In the genomic region with DNA sequence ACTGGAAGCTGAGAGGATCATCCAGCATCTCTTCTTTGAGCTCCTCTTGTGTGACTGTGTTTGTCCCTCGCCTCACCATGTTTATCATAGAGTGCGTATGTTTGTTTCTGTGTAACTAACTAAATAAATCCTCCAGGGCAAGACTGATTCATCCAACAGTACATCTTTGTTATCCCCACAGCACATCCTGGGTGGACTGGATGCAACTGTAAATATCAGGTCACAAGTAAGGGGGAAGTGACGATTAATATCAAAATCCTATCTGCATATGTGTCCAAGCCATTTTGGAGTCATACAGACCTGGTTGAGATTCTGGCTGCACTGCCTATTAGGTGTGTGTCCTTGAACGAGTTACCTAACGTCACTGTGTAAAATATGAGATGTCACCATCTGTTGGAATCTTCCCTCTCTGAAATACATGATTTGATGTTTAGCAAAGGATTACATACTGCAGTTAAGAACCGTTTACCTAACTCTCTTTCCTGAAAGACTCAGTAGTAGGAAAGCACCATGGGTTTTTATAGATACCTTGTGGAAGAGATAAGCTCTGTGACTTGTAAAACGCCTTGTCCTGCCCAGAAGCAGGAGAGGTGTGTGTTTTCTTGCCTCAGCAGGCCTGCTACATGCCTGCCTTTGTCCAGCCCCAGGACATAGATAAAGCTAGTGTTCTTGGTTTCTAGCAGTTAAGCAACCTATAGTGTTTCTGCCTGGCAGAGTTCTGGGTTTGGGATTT, we compare ENCODE assay signal across 1 cellular context.
TF ChIP-seq lines count a peak whose summit lies in the region.

No MANE protein-coding gene starts in this region.

TF ChIP-seq in SK-N-SH treated with all-trans-retinoic acid at 6 μM for 48 hours, 23 proteins besides CTCF, POLR2A, EP300 and RAD21 (continued from another document):
- TF ChIP-seq TOX (CRISPR knock-in tag; IDR thresholded peaks at IDR 0.05; ENCODE audit: borderline replicate concordance) (no peak), ZNF70 (CRISPR knock-in tag; IDR thresholded peaks at IDR 0.05) (no peak), ZNF8 (CRISPR knock-in tag; IDR thresholded peaks at IDR 0.05) (no peak), ESRRG (CRISPR knock-in tag; IDR thresholded peaks at IDR 0.05) (no peak), CSDC2 (CRISPR knock-in tag; IDR thresholded peaks at IDR 0.05) (no peak)
- TF ChIP-seq, protein P1, sequence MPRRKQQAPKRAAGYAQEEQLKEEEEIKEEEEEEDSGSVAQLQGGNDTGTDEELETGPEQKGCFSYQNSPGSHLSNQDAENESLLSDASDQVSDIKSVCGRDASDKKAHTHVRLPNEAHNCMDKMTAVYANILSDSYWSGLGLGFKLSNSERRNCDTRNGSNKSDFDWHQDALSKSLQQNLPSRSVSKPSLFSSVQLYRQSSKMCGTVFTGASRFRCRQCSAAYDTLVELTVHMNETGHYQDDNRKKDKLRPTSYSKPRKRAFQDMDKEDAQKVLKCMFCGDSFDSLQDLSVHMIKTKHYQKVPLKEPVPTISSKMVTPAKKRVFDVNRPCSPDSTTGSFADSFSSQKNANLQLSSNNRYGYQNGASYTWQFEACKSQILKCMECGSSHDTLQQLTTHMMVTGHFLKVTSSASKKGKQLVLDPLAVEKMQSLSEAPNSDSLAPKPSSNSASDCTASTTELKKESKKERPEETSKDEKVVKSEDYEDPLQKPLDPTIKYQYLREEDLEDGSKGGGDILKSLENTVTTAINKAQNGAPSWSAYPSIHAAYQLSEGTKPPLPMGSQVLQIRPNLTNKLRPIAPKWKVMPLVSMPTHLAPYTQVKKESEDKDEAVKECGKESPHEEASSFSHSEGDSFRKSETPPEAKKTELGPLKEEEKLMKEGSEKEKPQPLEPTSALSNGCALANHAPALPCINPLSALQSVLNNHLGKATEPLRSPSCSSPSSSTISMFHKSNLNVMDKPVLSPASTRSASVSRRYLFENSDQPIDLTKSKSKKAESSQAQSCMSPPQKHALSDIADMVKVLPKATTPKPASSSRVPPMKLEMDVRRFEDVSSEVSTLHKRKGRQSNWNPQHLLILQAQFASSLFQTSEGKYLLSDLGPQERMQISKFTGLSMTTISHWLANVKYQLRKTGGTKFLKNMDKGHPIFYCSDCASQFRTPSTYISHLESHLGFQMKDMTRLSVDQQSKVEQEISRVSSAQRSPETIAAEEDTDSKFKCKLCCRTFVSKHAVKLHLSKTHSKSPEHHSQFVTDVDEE (CRISPR knock-in tag; IDR thresholded peaks at IDR 0.05), result no peak
- TF ChIP-seq, protein P2, sequence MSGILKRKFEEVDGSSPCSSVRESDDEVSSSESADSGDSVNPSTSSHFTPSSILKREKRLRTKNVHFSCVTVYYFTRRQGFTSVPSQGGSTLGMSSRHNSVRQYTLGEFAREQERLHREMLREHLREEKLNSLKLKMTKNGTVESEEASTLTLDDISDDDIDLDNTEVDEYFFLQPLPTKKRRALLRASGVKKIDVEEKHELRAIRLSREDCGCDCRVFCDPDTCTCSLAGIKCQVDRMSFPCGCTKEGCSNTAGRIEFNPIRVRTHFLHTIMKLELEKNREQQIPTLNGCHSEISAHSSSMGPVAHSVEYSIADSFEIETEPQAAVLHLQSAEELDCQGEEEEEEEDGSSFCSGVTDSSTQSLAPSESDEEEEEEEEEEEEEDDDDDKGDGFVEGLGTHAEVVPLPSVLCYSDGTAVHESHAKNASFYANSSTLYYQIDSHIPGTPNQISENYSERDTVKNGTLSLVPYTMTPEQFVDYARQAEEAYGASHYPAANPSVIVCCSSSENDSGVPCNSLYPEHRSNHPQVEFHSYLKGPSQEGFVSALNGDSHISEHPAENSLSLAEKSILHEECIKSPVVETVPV (CRISPR knock-in tag; IDR thresholded peaks at IDR 0.05), result no peak
